In the genomic region with DNA sequence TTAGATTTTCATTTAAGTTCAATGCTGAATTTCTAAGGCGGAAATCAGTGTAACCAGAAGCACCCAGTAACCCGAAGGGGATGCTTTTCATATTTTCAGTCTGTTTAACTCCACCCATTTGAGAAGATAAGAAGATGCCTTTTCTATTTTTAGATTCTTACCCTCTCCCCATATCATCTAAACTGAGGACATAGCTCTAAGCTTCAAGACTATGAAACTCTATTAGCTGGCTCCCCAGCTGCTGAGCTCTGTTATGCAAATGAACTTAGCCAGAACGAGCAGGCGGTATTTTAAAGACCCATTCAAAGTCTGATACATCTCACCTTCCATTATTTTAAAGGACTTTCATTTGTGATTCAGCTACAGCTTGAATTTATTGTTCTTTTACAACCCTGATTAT, we compare ENCODE assay signal across 8 cellular contexts. TPM values are rescaled to one million over a fixed set of nuclear protein-coding genes. Genes with fewer than 3 reads are reported as not detected.
A peak's percentile ranks its signal among the peaks of the same experiment; 100 is the strongest.
DNase-seq lines count a peak whose midpoint lies in the region; ATAC-seq and TF ChIP-seq lines count a peak whose summit lies in the region.

No MANE protein-coding gene starts in this region.

- no peaks in the 10 kb centered on the region for H3K27me3 ChIP-seq in KMS-11 (ENCODE audit: insufficient read depth, low read depth)

- peak overlapping the region; percentile 61 for H3K27ac ChIP-seq in KMS-11

- H3K9ac ChIP-seq in KMS-11 = peak overlapping the region; percentile 31; the same call in 1 of the 2 replicates

- peaks cover 100% of the 10 kb centered on the region for H3K4me1 Mint-ChIP-seq in stimulated activated effector memory CD8-positive, alpha-beta T cell treated with anti-CD3 and anti-CD28 coated beads, Interleukin-12 subunit alpha, Interleukin-12 subunit beta, amount 100 ng/mL, for 72 hours

- H2AFZ ChIP-seq in KMS-11 (ENCODE audit: low read depth) = peak overlapping the region; percentile 34

- peak overlapping the region; percentile 70 for H3K4me3 ChIP-seq in KMS-11 (IDR thresholded peaks at IDR 0.05; ENCODE audit: insufficient read depth, low read depth, low read length)

- ATAC-seq in GM18502 (IDR thresholded peaks at IDR 0.05; ENCODE audit: poor library complexity, unreplicated experiment) (peak; percentile 74), GM21717 (IDR thresholded peaks at IDR 0.05; ENCODE audit: unreplicated experiment) (peak; percentile 75), esophagus mucosa (peak; percentile 31)
- peak; percentile 37 for ATAC-seq in stimulated activated effector memory CD8-positive, alpha-beta T cell treated with anti-CD3 and anti-CD28 coated beads, Interleukin-12 subunit alpha, Interleukin-12 subunit beta, amount 100 ng/mL, for 72 hours

- peak overlapping the region; percentile 94 for H3K27ac Mint-ChIP-seq in stimulated activated effector memory CD8-positive, alpha-beta T cell treated with anti-CD3 and anti-CD28 coated beads, Interleukin-12 subunit alpha, Interleukin-12 subunit beta, amount 100 ng/mL, for 72 hours

- H3K9me3 Mint-ChIP-seq in stimulated activated effector memory CD8-positive, alpha-beta T cell treated with anti-CD3 and anti-CD28 coated beads, Interleukin-12 subunit alpha, Interleukin-12 subunit beta, amount 100 ng/mL, for 72 hours = no peaks in the 10 kb centered on the region

- peaks cover 5% of the 10 kb centered on the region; the same call in 1 of the 2 replicates for H3K79me2 ChIP-seq in KMS-11 (ENCODE audit: insufficient read depth, low read depth)

- H3K4me2 ChIP-seq in KMS-11 = peak overlapping the region; percentile 95

- no peak for TF ChIP-seq CTCF in KMS-11 (conservative IDR thresholded peaks at IDR 0.05; ENCODE audit: low read depth, low read length)

- H3K4me1 ChIP-seq in KMS-11 (ENCODE audit: low read depth, poor library complexity, severe bottlenecking) = peaks cover 55% of the 10 kb centered on the region

- H4K20me1 ChIP-seq in KMS-11 (ENCODE audit: insufficient read depth) = no peaks in the 10 kb centered on the region

- H3K36me3 ChIP-seq in KMS-11 (ENCODE audit: insufficient read depth) = no peaks in the 10 kb centered on the region

- no peak for DNase-seq in stimulated activated effector memory CD8-positive, alpha-beta T cell treated with anti-CD3 and anti-CD28 coated beads, Interleukin-12 subunit alpha, Interleukin-12 subunit beta, amount 100 ng/mL, for 72 hours (ENCODE audit: low spot score in 2 of 2)
- DNase-seq in NCI-H510A (lab: John Stamatoyannopoulos, UW) (no peak), NCI-H1694 (lab: John Stamatoyannopoulos, UW) (no peak), NCI-H524 treated with DMSO at 0.1 percent for 48 hours (lab: John Stamatoyannopoulos, UW) (no peak)

- H3K36me3 Mint-ChIP-seq in stimulated activated effector memory CD8-positive, alpha-beta T cell treated with anti-CD3 and anti-CD28 coated beads, Interleukin-12 subunit alpha, Interleukin-12 subunit beta, amount 100 ng/mL, for 72 hours = peaks cover 63% of the 10 kb centered on the region

- peak overlapping the region; percentile 73 for H3K4me3 Mint-ChIP-seq in stimulated activated effector memory CD8-positive, alpha-beta T cell treated with anti-CD3 and anti-CD28 coated beads, Interleukin-12 subunit alpha, Interleukin-12 subunit beta, amount 100 ng/mL, for 72 hours

RNA-seq across cellular contexts. Expression of a gene that starts 16.5 kb away (rescaled TPM):
- 5.9 TPM for total RNA-seq in esophagus mucosa
